Comparison of ENCODE assay signal across 17 cellular contexts in genomic region chrX:133749370-133749769, GRCh38.
A peak's percentile ranks its signal among the peaks of the same experiment; 100 is the strongest.
DNase-seq lines count a peak whose midpoint lies in the region; ATAC-seq and TF ChIP-seq lines count a peak whose summit lies in the region.
"Had no signal": no experiment of that assay in that cellular context is flagged by ENCODE, and none has a peak within 500 bp of the region (broad histone marks: within the 10 kb centered on the region; RNA-seq: fewer than 3 reads in every experiment).

No MANE protein-coding gene starts in this region.

- no peaks in the 10 kb centered on the region for H3K9me3 Mint-ChIP-seq in activated T-cell treated with anti-CD3 and anti-CD28 coated beads, Interleukin-2, amount 50 U/mL, for 72 hours
- no peaks in the 10 kb centered on the region for H3K9me3 Mint-ChIP-seq in activated T-cell treated with anti-CD3 and anti-CD28 coated beads, Interleukin-2, amount 50 U/mL, for 24 hours
- H3K9me3 Mint-ChIP-seq in naive thymus-derived CD4-positive, alpha-beta T cell, result no peaks in the 10 kb centered on the region
- H3K9me3 Mint-ChIP-seq: neural crest cell; stimulated activated naive B cell treated with anti-CD40 and anti-IgM and Interleukin-4, amounts not matched to agents 10 μg/mL and 1 μg/mL and 100 μg/mL, for 72 hours had no signal

- TF ChIP-seq CTCF in mucosa of descending colon (IDR thresholded peaks at IDR 0.05) (no peak), colonic mucosa (IDR thresholded peaks at IDR 0.05) (no peak)

- POLR2A ChIA-PET in naive thymus-derived CD4-positive, alpha-beta T cell (lab: Charles Lee), result interaction anchor here (0.6 to 1.2 kb wide), 5 partner anchors 9 to 37 kb away, joined by 3 to 4 read pairs (median 4); no protein-coding TSS in a partner anchor

- intact Hi-C loops in naive thymus-derived CD4-positive, alpha-beta T cell (cut with micrococcal nuclease), result loop anchor here in 1 of 2 donors (1.0 kb wide), 1 partner anchor 14 kb away; no protein-coding TSS in a partner anchor
- intact Hi-C loops in mucosa of descending colon (cut with DNase I, micrococcal nuclease) (no loop called here), colonic mucosa (cut with DNase I) (no loop called here)

- H3K27me3 Mint-ChIP-seq in activated T-cell treated with anti-CD3 and anti-CD28 coated beads, Interleukin-2, amount 50 U/mL, for 72 hours (ENCODE audit: low read depth), result peaks cover 17% of the 10 kb centered on the region
- H3K27me3 Mint-ChIP-seq in activated T-cell treated with anti-CD3 and anti-CD28 coated beads, Interleukin-2, amount 50 U/mL, for 24 hours, result peaks cover 33% of the 10 kb centered on the region
- no peaks in the 10 kb centered on the region for H3K27me3 Mint-ChIP-seq in T-helper 17 cell
- H3K27me3 Mint-ChIP-seq in naive thymus-derived CD4-positive, alpha-beta T cell, result no peaks in the 10 kb centered on the region

- H3K27ac Mint-ChIP-seq in activated T-cell treated with anti-CD3 and anti-CD28 coated beads, Interleukin-2, amount 50 U/mL, for 72 hours, result no peak overlapping the region
- H3K27ac Mint-ChIP-seq in activated T-cell treated with anti-CD3 and anti-CD28 coated beads, Interleukin-2, amount 50 U/mL, for 24 hours, result no peak overlapping the region
- no peak overlapping the region for H3K27ac Mint-ChIP-seq in T-helper 17 cell
- peak overlapping the region; percentile 60 to 94 (median 88) for H3K27ac Mint-ChIP-seq in naive thymus-derived CD4-positive, alpha-beta T cell
- H3K27ac Mint-ChIP-seq: stimulated activated naive B cell treated with anti-CD40 and anti-IgM and Interleukin-4, amounts not matched to agents 10 μg/mL and 1 μg/mL and 100 μg/mL, for 72 hours had no signal

- peaks cover 0 to 49% of the 10 kb centered on the region in 2 donors for H3K4me1 ChIP-seq in naive thymus-derived CD4-positive, alpha-beta T cell (ENCODE audit: control insufficient read depth in 2 of 2, insufficient read depth in 2 of 2, low read length in 2 of 2)
- no peaks in the 10 kb centered on the region for H3K4me1 ChIP-seq in mucosa of descending colon (ENCODE audit: low read depth)
- no peaks in the 10 kb centered on the region for H3K4me1 ChIP-seq in colonic mucosa
- H3K4me1 ChIP-seq: body of pancreas, tibial nerve had no signal

- DNase-seq in activated T-cell treated with anti-CD3 and anti-CD28 coated beads, Interleukin-2, amount 50 U/mL, for 72 hours, result no peak
- DNase-seq in activated T-cell treated with anti-CD3 and anti-CD28 coated beads, Interleukin-2, amount 50 U/mL, for 24 hours, result no peak
- DNase-seq in Daoy (ENCODE audit: low read depth), result peak; percentile 1
- DNase-seq in T-helper 17 cell, result no peak
- peak in 7 of 9 donors; percentile 13 to 82 (median 62) for DNase-seq in naive thymus-derived CD4-positive, alpha-beta T cell
- no peak for DNase-seq in mucosa of descending colon
- no peak for DNase-seq in colonic mucosa
- DNase-seq in NOMO-1 treated with DMSO at 0.1 percent for 48 hours (lab: John Stamatoyannopoulos, UW; ENCODE audit: unreplicated experiment), result no peak
- DNase-seq: activated naive CD4-positive, alpha-beta T cell treated with anti-CD3 and anti-CD28 coated beads, Interleukin-2, amount 50 U/mL, for 16 hours; body of pancreas; GM23248; NCI-H2171; NCI-H526; stimulated activated naive B cell treated with anti-CD40 and anti-IgM and Interleukin-4, amounts not matched to agents 10 μg/mL and 1 μg/mL and 100 μg/mL, for 72 hours had no signal

- H3K9me3 ChIP-seq in T-helper 17 cell (ENCODE audit: control insufficient read depth, low read length, poor library complexity, severe bottlenecking), result no peaks in the 10 kb centered on the region
- no peaks in the 10 kb centered on the region for H3K9me3 ChIP-seq in naive thymus-derived CD4-positive, alpha-beta T cell (ENCODE audit: control insufficient read depth in 2 of 3, low read length in 3 of 3)
- no peaks in the 10 kb centered on the region for H3K9me3 ChIP-seq in mucosa of descending colon
- no peaks in the 10 kb centered on the region for H3K9me3 ChIP-seq in colonic mucosa
- H3K9me3 ChIP-seq: body of pancreas, tibial nerve had no signal

- ATAC-seq in activated T-cell treated with anti-CD3 and anti-CD28 coated beads, Interleukin-2, amount 50 U/mL, for 72 hours (replicated peaks in 1 of 2), result peak in 1 of 2 donors; percentile 39
- ATAC-seq in T-helper 17 cell (peak; percentile 33), mucosa of descending colon (no peak)
- peak; percentile 64 for ATAC-seq in naive thymus-derived CD4-positive, alpha-beta T cell
- ATAC-seq: body of pancreas; stimulated activated naive B cell treated with anti-CD40 and anti-IgM and Interleukin-4, amounts not matched to agents 10 μg/mL and 1 μg/mL and 100 μg/mL, for 72 hours had no signal

- H3K27ac ChIP-seq in naive thymus-derived CD4-positive, alpha-beta T cell (ENCODE audit: low read depth, low read length), result peak overlapping the region; percentile 7
- H3K27ac ChIP-seq in colonic mucosa, result no peak overlapping the region
- H3K27ac ChIP-seq: body of pancreas, GM23248, tibial nerve had no signal

- H3K27me3 ChIP-seq in naive thymus-derived CD4-positive, alpha-beta T cell (ENCODE audit: control insufficient read depth in 2 of 2, insufficient read depth in 2 of 2, low read length in 2 of 2), result no peaks in the 10 kb centered on the region
- H3K27me3 ChIP-seq in colonic mucosa, result no peaks in the 10 kb centered on the region
- H3K27me3 ChIP-seq: body of pancreas had no signal

- H3K36me3 ChIP-seq in naive thymus-derived CD4-positive, alpha-beta T cell (ENCODE audit: control insufficient read depth in 2 of 3, insufficient read depth in 3 of 3, low read length in 3 of 3), result no peaks in the 10 kb centered on the region
- H3K36me3 ChIP-seq in mucosa of descending colon (ENCODE audit: low read depth), result no peaks in the 10 kb centered on the region
- H3K36me3 ChIP-seq in colonic mucosa, result no peaks in the 10 kb centered on the region
- H3K36me3 ChIP-seq: tibial nerve had no signal

- peaks cover 24% of the 10 kb centered on the region for H3K4me1 Mint-ChIP-seq in activated T-cell treated with anti-CD3 and anti-CD28 coated beads, Interleukin-2, amount 50 U/mL, for 72 hours (ENCODE audit: low read depth)
- H3K4me1 Mint-ChIP-seq in activated T-cell treated with anti-CD3 and anti-CD28 coated beads, Interleukin-2, amount 50 U/mL, for 24 hours (ENCODE audit: low read depth), result peaks cover 33% of the 10 kb centered on the region
- peaks cover 6% of the 10 kb centered on the region for H3K4me1 Mint-ChIP-seq in T-helper 17 cell
- peaks cover 10 to 61% (median 54%) of the 10 kb centered on the region in 7 donors for H3K4me1 Mint-ChIP-seq in naive thymus-derived CD4-positive, alpha-beta T cell

- H3K4me3 Mint-ChIP-seq in activated T-cell treated with anti-CD3 and anti-CD28 coated beads, Interleukin-2, amount 50 U/mL, for 72 hours, result peak overlapping the region; percentile 11 to 31
- no peak overlapping the region for H3K4me3 Mint-ChIP-seq in activated T-cell treated with anti-CD3 and anti-CD28 coated beads, Interleukin-2, amount 50 U/mL, for 24 hours
- no peak overlapping the region for H3K4me3 Mint-ChIP-seq in T-helper 17 cell
- peak overlapping the region; percentile 39 to 74 (median 64) for H3K4me3 Mint-ChIP-seq in naive thymus-derived CD4-positive, alpha-beta T cell
- H3K4me3 Mint-ChIP-seq: neural crest cell; stimulated activated naive B cell treated with anti-CD40 and anti-IgM and Interleukin-4, amounts not matched to agents 10 μg/mL and 1 μg/mL and 100 μg/mL, for 72 hours had no signal

- CTCF ChIA-PET in naive thymus-derived CD4-positive, alpha-beta T cell (lab: Charles Lee), result interaction anchor here (1.0 to 1.4 kb wide), 2 partner anchors 12 to 25 kb away, joined by 3 to 4 read pairs; no protein-coding TSS in a partner anchor

- H3K4me3 ChIP-seq in naive thymus-derived CD4-positive, alpha-beta T cell (ENCODE audit: low read length), result no peak overlapping the region
- H3K4me3 ChIP-seq in mucosa of descending colon (no peak overlapping the region), colonic mucosa (no peak overlapping the region)
- H3K4me3 ChIP-seq: body of pancreas, GM23248, tibial nerve had no signal

- H3K36me3 Mint-ChIP-seq in activated T-cell treated with anti-CD3 and anti-CD28 coated beads, Interleukin-2, amount 50 U/mL, for 72 hours (ENCODE audit: insufficient read depth in 2 of 2), result no peaks in the 10 kb centered on the region
- H3K36me3 Mint-ChIP-seq in activated T-cell treated with anti-CD3 and anti-CD28 coated beads, Interleukin-2, amount 50 U/mL, for 24 hours (ENCODE audit: low read depth), result no peaks in the 10 kb centered on the region
- no peaks in the 10 kb centered on the region for H3K36me3 Mint-ChIP-seq in T-helper 17 cell (ENCODE audit: low read depth)
- no peaks in the 10 kb centered on the region for H3K36me3 Mint-ChIP-seq in naive thymus-derived CD4-positive, alpha-beta T cell
- H3K36me3 Mint-ChIP-seq: CD8-positive, alpha-beta memory T cell; stimulated activated naive B cell treated with anti-CD40 and anti-IgM and Interleukin-4, amounts not matched to agents 10 μg/mL and 1 μg/mL and 100 μg/mL, for 72 hours had no signal

- no peak overlapping the region for H3K9ac ChIP-seq in colonic mucosa (ENCODE audit: low read depth in 2 of 2, low read length in 2 of 2)
- H3K9ac ChIP-seq: GM23248 had no signal

Comparison
In these comparisons a context has a peak if more than half of its experiments do, and no peak if none do; other contexts are left out.
1. H3K4me3 Mint-ChIP-seq: peak in activated T-cell treated with anti-CD3 and anti-CD28 coated beads, Interleukin-2, amount 50 U/mL, for 72 hours (2 of 2) and naive thymus-derived CD4-positive, alpha-beta T cell (10 of 10); none in activated T-cell treated with anti-CD3 and anti-CD28 coated beads, Interleukin-2, amount 50 U/mL, for 24 hours (single experiment) and T-helper 17 cell (single experiment).
2. DNase-seq: peak in Daoy (single experiment) and naive thymus-derived CD4-positive, alpha-beta T cell (7 of 9); none in activated T-cell treated with anti-CD3 and anti-CD28 coated beads, Interleukin-2, amount 50 U/mL, for 72 hours (0 of 2), activated T-cell treated with anti-CD3 and anti-CD28 coated beads, Interleukin-2, amount 50 U/mL, for 24 hours (single experiment), T-helper 17 cell (0 of 3), mucosa of descending colon (0 of 3), colonic mucosa (single experiment) and NOMO-1 treated with DMSO at 0.1 percent for 48 hours (single experiment).
3. H3K27ac Mint-ChIP-seq: peak in naive thymus-derived CD4-positive, alpha-beta T cell (9 of 9); none in activated T-cell treated with anti-CD3 and anti-CD28 coated beads, Interleukin-2, amount 50 U/mL, for 72 hours (single experiment), activated T-cell treated with anti-CD3 and anti-CD28 coated beads, Interleukin-2, amount 50 U/mL, for 24 hours (single experiment) and T-helper 17 cell (single experiment).